In the genomic region with DNA sequence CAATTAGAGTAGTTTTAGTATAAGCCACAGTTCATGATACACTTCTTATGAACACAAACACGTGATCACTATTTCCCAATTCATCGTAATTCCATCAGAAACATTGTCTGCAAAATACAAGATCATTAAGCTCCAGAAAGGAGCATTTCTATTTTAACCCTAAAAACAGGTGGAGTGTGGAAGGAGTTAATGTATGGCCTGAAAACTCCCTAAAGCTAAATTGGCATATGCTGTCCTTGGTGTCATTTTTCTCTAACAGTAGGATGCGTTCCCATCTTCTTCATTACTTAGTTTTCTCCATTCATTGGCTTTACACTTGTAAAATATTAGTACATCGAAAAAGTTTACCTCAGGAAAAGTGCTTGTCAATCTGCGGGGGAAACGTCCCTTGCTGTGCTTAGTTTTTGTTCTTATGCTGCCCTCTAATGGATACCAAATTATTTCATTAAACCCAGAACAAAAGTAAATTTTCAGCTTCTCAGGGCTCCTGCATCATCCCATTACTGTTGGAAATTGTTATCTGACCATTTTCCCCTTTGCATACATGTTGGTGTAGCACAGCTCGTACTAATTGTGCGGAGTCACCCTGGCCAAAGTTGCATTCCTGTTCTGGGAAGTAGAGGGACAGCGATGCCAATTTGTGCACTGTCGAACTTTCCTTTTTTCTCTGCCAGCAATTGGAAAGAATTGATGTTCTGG, we compare ENCODE assay signal across 8 cellular contexts.
DNase-seq lines count a peak whose midpoint lies in the region; ATAC-seq, FAIRE-seq and TF ChIP-seq lines count a peak whose summit lies in the region.

No MANE protein-coding gene starts in this region.

- H2AFZ ChIP-seq in OCI-LY3 (ENCODE audit: low read depth, low read length) (no peak overlapping the region), HepG2 (ENCODE audit: low read length) (no peak overlapping the region)

- no peak for TF ChIP-seq POLR2A in HepG2 (IDR thresholded peaks at IDR 0.05; ENCODE audit: insufficient read depth in 1 of 2, low read depth in 2 of 2, low read length in 2 of 2)

- FAIRE-seq in HepG2 (lab: Jason Lieb, UNC), result peak; percentile 8

- H3K4me2 ChIP-seq in OCI-LY3 (ENCODE audit: low read length) (peak overlapping the region; percentile 40), HepG2 (ENCODE audit: low read depth, low read length) (no peak overlapping the region)

- 15% methylated on average over 10 of the region's 10 CpGs for WGBS in HepG2 (ENCODE audit: low lambda C conversion rate)
- WGBS in aorta, 2 donors, result 20 to 22% methylated on average over 10 of the region's 10 CpGs

- BruUV-seq in HepG2 (replicated peaks; lab: Mats Ljungman, UMichigan), result no TSS peak

- H3K79me2 ChIP-seq in OCI-LY3 (ENCODE audit: low read length) (no peaks in the 10 kb centered on the region), HepG2 (ENCODE audit: insufficient read depth, low read length) (no peaks in the 10 kb centered on the region)

- no peaks in the 10 kb centered on the region for H3K36me3 ChIP-seq in OCI-LY3 (replicated peaks; ENCODE audit: low read depth, low read length)
- H3K36me3 ChIP-seq in HepG2 (replicated peaks in 1 of 2; ENCODE audit: control insufficient read depth in 1 of 2, insufficient read depth in 2 of 2, low read length in 2 of 2), result no peaks in the 10 kb centered on the region
- no peaks in the 10 kb centered on the region for H3K36me3 ChIP-seq in aorta (ENCODE audit: control insufficient read depth in 1 of 2, insufficient read depth in 2 of 2, low read length in 1 of 2)

- TF ChIP-seq EP300 in HepG2 (IDR thresholded peaks at IDR 0.05; ENCODE audit: low read depth in 2 of 2, low read length in 2 of 2) (no peak), HepG2 (CRISPR knock-in tag; IDR thresholded peaks at IDR 0.05; ENCODE audit: borderline replicate concordance) (no peak)

- peak; percentile 67 for ATAC-seq in GM19395 (IDR thresholded peaks at IDR 0.05; ENCODE audit: unreplicated experiment)
- ATAC-seq in HG03520 (IDR thresholded peaks at IDR 0.05; ENCODE audit: unreplicated experiment), result peak; percentile 72
- peak; percentile 83 for ATAC-seq in HepG2
- peak; percentile 60 for ATAC-seq in aorta (ENCODE audit: low FRiP score)

- TF ChIP-seq RAD21 in HepG2 (CRISPR knock-in tag; IDR thresholded peaks at IDR 0.05), result peak; percentile 65

- no peak overlapping the region for H3K4me3 ChIP-seq in OCI-LY3 (ENCODE audit: low read length)
- H3K4me3 ChIP-seq in HepG2 (replicated peaks in 1 of 3; ENCODE audit: insufficient read depth in 1 of 3, low read depth in 2 of 3, low read length in 3 of 3), result no peak overlapping the region
- H3K4me3 ChIP-seq in aorta (ENCODE audit: low read length in 2 of 2), result no peak overlapping the region

- POLR2A ChIA-PET in HepG2 (lab: Yijun Ruan, JAX), result no interaction called here

- intact Hi-C loops in HepG2 (cut with micrococcal nuclease; ENCODE audit: unreplicated experiment), result loop anchor here (1.0 to 5.0 kb wide), 7 partner anchors 254 to 1221 kb away; no protein-coding TSS in a partner anchor
- intact Hi-C loops in aorta (cut with DNase I), result loop anchor here (5.0 to 10.0 kb wide), 4 partner anchors 257 to 1205 kb away; partner anchors contain the start of gene NR4A2 (in 1 of the 2)

- H3K9ac ChIP-seq in OCI-LY3 (ENCODE audit: low read length) (no peak overlapping the region), HepG2 (ENCODE audit: insufficient read depth, low read depth, low read length) (no peak overlapping the region)

- no peak overlapping the region for H3K27ac ChIP-seq in OCI-LY3 (ENCODE audit: low read length)
- H3K27ac ChIP-seq in HepG2 (ENCODE audit: extremely low read length, insufficient read depth, low read length), result no peak overlapping the region
- no peak overlapping the region for H3K27ac ChIP-seq in aorta (ENCODE audit: low read depth in 1 of 2, low read length in 2 of 2)

- DNase-seq in NCI-H1092 treated with DMSO at 0.1 percent for 48 hours (lab: John Stamatoyannopoulos, UW), result peak; percentile 7
- DNase-seq in NCI-H1092 (lab: John Stamatoyannopoulos, UW), result no peak
- DNase-seq in central memory CD4-positive, alpha-beta T cell, result peak; percentile 32
- peak; percentile 31 for DNase-seq in HepG2 (ENCODE audit: low spot score)
- DNase-seq in aorta, result no peak

- H3K4me1 ChIP-seq in OCI-LY3 (ENCODE audit: low read length) (peaks cover 16% of the 10 kb centered on the region), HepG2 (ENCODE audit: insufficient read depth, low read length) (0 out of 2 replicates have a peak, but pooled peaks cover 8% of the 10 kb centered on the region), aorta (ENCODE audit: control insufficient read depth in 1 of 2, insufficient read depth in 2 of 2, low read length in 2 of 2) (no peaks in the 10 kb centered on the region)

- no peaks in the 10 kb centered on the region for H3K27me3 ChIP-seq in OCI-LY3 (ENCODE audit: low read depth, low read length)
- no peaks in the 10 kb centered on the region for H3K27me3 ChIP-seq in HepG2 (ENCODE audit: control insufficient read depth in 1 of 2, insufficient read depth in 2 of 2, low read length in 2 of 2)
- H3K27me3 ChIP-seq in aorta (ENCODE audit: control insufficient read depth in 1 of 2, insufficient read depth in 2 of 2, low read length in 1 of 2), result no peaks in the 10 kb centered on the region

- CTCF ChIA-PET in HepG2 (lab: Yijun Ruan, JAX; ENCODE audit: low intra/inter-chr PET ratio, low total read pairs), result interaction anchor here (1.6 to 1.8 kb wide), 2 partner anchors 254 to 1221 kb away, joined by 7 to 8 read pairs; no protein-coding TSS in a partner anchor

- in situ Hi-C loops in HepG2 (cut with HindIII; ENCODE audit: extremely low pct_ligation_motif_present, low pct_unique_long_range_greater_than_20kb), result loop anchor here (5.0 kb wide), 2 partner anchors 252 to 1212 kb away; no protein-coding TSS in a partner anchor

- H4K20me1 ChIP-seq in OCI-LY3 (ENCODE audit: insufficient read depth, low read length) (no peaks in the 10 kb centered on the region), HepG2 (ENCODE audit: insufficient read depth, low read length) (no peaks in the 10 kb centered on the region)

- TF ChIP-seq CTCF in OCI-LY3 (IDR thresholded peaks at IDR 0.05; ENCODE audit: low read depth, low read length), result peak; percentile 78
- peak; percentile 71 for TF ChIP-seq CTCF in HepG2 (CRISPR knock-in tag; IDR thresholded peaks at IDR 0.05)

- H3K9me3 ChIP-seq in OCI-LY3 (ENCODE audit: insufficient read depth, low read length), result no peaks in the 10 kb centered on the region
- H3K9me3 ChIP-seq in HepG2 (ENCODE audit: low read length), result no peaks in the 10 kb centered on the region
- H3K9me3 ChIP-seq in aorta (ENCODE audit: control insufficient read depth, low read length), result no peaks in the 10 kb centered on the region

TF ChIP-seq in HepG2, 621 proteins besides CTCF, POLR2A, EP300 and RAD21:
- TF ChIP-seq STAG1 (CRISPR knock-in tag; IDR thresholded peaks at IDR 0.05) (peak; percentile 92), KDM2A (CRISPR knock-in tag; IDR thresholded peaks at IDR 0.05; ENCODE audit: borderline replicate concordance, low read depth) (no peak), ZNF652 (CRISPR knock-in tag; IDR thresholded peaks at IDR 0.05; ENCODE audit: borderline replicate concordance, low read depth) (peak; percentile 65), FOXJ3 (CRISPR knock-in tag; IDR thresholded peaks at IDR 0.05; ENCODE audit: borderline replicate concordance) (0 out of 2 replicates have a peak, but pooled peaks have one; percentile 28), PRMT3 (CRISPR knock-in tag; IDR thresholded peaks at IDR 0.05; ENCODE audit: borderline replicate concordance, low read depth) (no peak), GATAD2A (CRISPR knock-in tag; IDR thresholded peaks at IDR 0.05) (no peak), SMC3 (IDR thresholded peaks at IDR 0.05; ENCODE audit: low read length) (peak; percentile 74), MIXL1 (CRISPR knock-in tag; IDR thresholded peaks at IDR 0.05) (peak; percentile 49; the same call in 1 of the 2 replicates)
- TF ChIP-seq, protein P1, sequence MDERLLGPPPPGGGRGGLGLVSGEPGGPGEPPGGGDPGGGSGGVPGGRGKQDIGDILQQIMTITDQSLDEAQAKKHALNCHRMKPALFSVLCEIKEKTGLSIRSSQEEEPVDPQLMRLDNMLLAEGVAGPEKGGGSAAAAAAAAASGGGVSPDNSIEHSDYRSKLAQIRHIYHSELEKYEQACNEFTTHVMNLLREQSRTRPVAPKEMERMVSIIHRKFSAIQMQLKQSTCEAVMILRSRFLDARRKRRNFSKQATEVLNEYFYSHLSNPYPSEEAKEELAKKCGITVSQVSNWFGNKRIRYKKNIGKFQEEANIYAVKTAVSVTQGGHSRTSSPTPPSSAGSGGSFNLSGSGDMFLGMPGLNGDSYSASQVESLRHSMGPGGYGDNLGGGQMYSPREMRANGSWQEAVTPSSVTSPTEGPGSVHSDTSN (CRISPR knock-in tag; IDR thresholded peaks at IDR 0.05), result 0 out of 2 replicates have a peak, but pooled peaks have one; percentile 13

Comparison
In these comparisons a context has a peak if more than half of its experiments do, and no peak if none do; other contexts are left out.
1. DNase-seq: peak in NCI-H1092 treated with DMSO at 0.1 percent for 48 hours (single experiment), central memory CD4-positive, alpha-beta T cell (single experiment) and HepG2 (single experiment); none in NCI-H1092 (single experiment) and aorta (0 of 2).
2. Peak in every context shown above with its lines, with median percentiles within 50 percentile points of each other: ATAC-seq.